8 cellular contexts compared by ENCODE assay signal in the genomic region with DNA sequence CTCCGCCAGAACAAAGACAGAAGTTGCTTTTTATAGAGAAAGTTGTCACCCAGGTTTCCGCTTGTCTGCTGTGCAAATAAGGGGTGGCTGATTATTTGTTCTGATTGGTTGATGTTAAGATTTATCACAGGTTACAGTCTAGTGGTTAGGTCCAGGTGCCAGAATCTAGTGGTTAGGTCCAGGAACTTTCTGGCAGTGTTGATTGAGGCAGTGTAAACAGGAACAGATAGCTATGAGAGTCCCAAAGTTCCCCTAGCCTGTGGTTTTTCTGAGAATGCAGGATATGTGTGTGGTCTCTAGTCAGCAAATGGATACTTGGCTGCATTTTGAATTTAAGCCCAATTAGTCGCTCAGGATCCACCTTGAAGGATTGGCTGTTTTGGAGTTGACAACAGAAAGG.
DNase-seq lines count a peak whose midpoint lies in the region; ATAC-seq, FAIRE-seq and TF ChIP-seq lines count a peak whose summit lies in the region.

No MANE protein-coding gene starts in this region.

- H3K9me1 ChIP-seq in keratinocyte (ENCODE audit: control insufficient read depth, extremely low read depth, insufficient read depth, low read length) = no peaks in the 10 kb centered on the region

- H2AFZ ChIP-seq in keratinocyte (ENCODE audit: control insufficient read depth, low read length) = peak overlapping the region; percentile 14

- peaks cover 20% of the 10 kb centered on the region for H3K4me1 ChIP-seq in keratinocyte (ENCODE audit: control insufficient read depth, extremely low read depth, insufficient read depth, low read length)

- H3K79me2 ChIP-seq in keratinocyte (ENCODE audit: control insufficient read depth, insufficient read depth, low read length) = no peaks in the 10 kb centered on the region

- TF ChIP-seq CTCF in AG09319 (IDR thresholded peaks at IDR 0.05; ENCODE audit: low read depth, low read length) (no peak), keratinocyte (optimal IDR thresholded peaks at IDR 0.05 in 1 of 3, IDR thresholded peaks at IDR 0.05 in 1 of 3, conservative IDR thresholded peaks at IDR 0.05 in 1 of 3; ENCODE audit: extremely low read depth in 1 of 3, insufficient read depth in 2 of 3, low read length in 3 of 3) (no peak)

- DNase-seq in AG09319 (ENCODE audit: extremely low read depth, low read depth) (peak; percentile 25), HS-27A (ENCODE audit: low read depth) (peak; percentile 33), keratinocyte (ENCODE audit: low read depth, low spot score) (no peak), DMS79 (lab: John Stamatoyannopoulos, UW) (no peak), COLO829 (ENCODE audit: low spot score) (no peak), caudate nucleus (lab: John Stamatoyannopoulos, UW) (no peak)
- DNase-seq in activated CD4-positive, alpha-beta T cell treated with anti-CD3 and anti-CD28 coated beads, Interleukin-2, amount 50 U/mL, for 4 hours = peak; percentile 15 to 20

- no peak overlapping the region for H3K4me3 ChIP-seq in keratinocyte (ENCODE audit: control insufficient read depth in 2 of 3, extremely low read depth in 1 of 3, insufficient read depth in 2 of 3, low read depth in 1 of 3, low read length in 3 of 3)

- H3K4me2 ChIP-seq in keratinocyte (ENCODE audit: control insufficient read depth, extremely low read depth, insufficient read depth, low read depth, low read length) = no peak overlapping the region

- dilution Hi-C loops in keratinocyte (cut with MboI; ENCODE audit: extremely low pct_ligation_motif_present, low sequenced_read_pairs) = no loop called here

- ATAC-seq in GM19324 (IDR thresholded peaks at IDR 0.05; ENCODE audit: low FRiP score, unreplicated experiment) = peak; percentile 79

- H3K27ac ChIP-seq in keratinocyte (ENCODE audit: control insufficient read depth, insufficient read depth, low read length) = no peak overlapping the region
- no peak overlapping the region for H3K27ac ChIP-seq in caudate nucleus (ENCODE audit: low read depth, low read length)

- H3K36me3 ChIP-seq in keratinocyte (ENCODE audit: control insufficient read depth in 2 of 2, extremely low read depth in 1 of 2, insufficient read depth in 2 of 2, low read length in 2 of 2) = no peaks in the 10 kb centered on the region

- FAIRE-seq in keratinocyte (lab: Jason Lieb, UNC) = peak; percentile 94

- no peaks in the 10 kb centered on the region for H4K20me1 ChIP-seq in keratinocyte (ENCODE audit: control insufficient read depth, extremely low read depth, insufficient read depth, low read length)

- no peak overlapping the region for H3K9ac ChIP-seq in keratinocyte (ENCODE audit: control insufficient read depth, extremely low read depth, insufficient read depth, low read length)

- H3K9me3 ChIP-seq in keratinocyte (ENCODE audit: control insufficient read depth, low read depth, low read length) = no peaks in the 10 kb centered on the region

- H3K27me3 ChIP-seq in keratinocyte (ENCODE audit: control insufficient read depth, extremely low read depth, insufficient read depth, low read length) = no peaks in the 10 kb centered on the region

Comparison
In these comparisons a context has a peak if more than half of its experiments do, and no peak if none do; other contexts are left out.
1. DNase-seq: peak in AG09319 (single experiment), HS-27A (single experiment) and activated CD4-positive, alpha-beta T cell treated with anti-CD3 and anti-CD28 coated beads, Interleukin-2, amount 50 U/mL, for 4 hours (2 of 2); none in keratinocyte (single experiment), DMS79 (single experiment), COLO829 (single experiment) and caudate nucleus (0 of 61).